Comparison of ENCODE assay signal across 13 cellular contexts in genomic region chr7:41058986-41059741, GRCh38.
DNase-seq lines count a peak whose midpoint lies in the region; ATAC-seq and TF ChIP-seq lines count a peak whose summit lies in the region.
"Had no signal": no experiment of that assay in that cellular context is flagged by ENCODE, and none has a peak within 500 bp of the region (broad histone marks: within the 10 kb centered on the region; RNA-seq: fewer than 3 reads in every experiment).

No MANE protein-coding gene starts in this region.

- peaks cover 8% of the 10 kb centered on the region for H3K4me1 Mint-ChIP-seq in MCF 10A (ENCODE audit: insufficient read depth, unreplicated experiment)

- intact Hi-C loops in MCF 10A (cut with micrococcal nuclease), result loop anchor here (10.0 kb wide), 1 partner anchor 46 kb away; no protein-coding TSS in a partner anchor

- POLR2A ChIA-PET in MCF 10A (lab: Yijun Ruan, JAX), result interaction anchor here (0.5 to 0.9 kb wide), 3 partner anchors 18 to 342 kb away, joined by 3 to 4 read pairs (median 3); no protein-coding TSS in a partner anchor

- H3K4me3 Mint-ChIP-seq in MCF 10A (ENCODE audit: unreplicated experiment), result no peak overlapping the region

- H3K27me3 Mint-ChIP-seq in MCF 10A (ENCODE audit: insufficient read depth, unreplicated experiment), result no peaks in the 10 kb centered on the region

- H3K36me3 Mint-ChIP-seq in MCF 10A (ENCODE audit: insufficient read depth, unreplicated experiment), result no peaks in the 10 kb centered on the region

- no peak for TF ChIP-seq CTCF in MCF 10A (IDR thresholded peaks at IDR 0.05; ENCODE audit: unreplicated experiment)

- no peak overlapping the region for H3K27ac Mint-ChIP-seq in MCF 10A (ENCODE audit: low read depth, unreplicated experiment)

- BruUV-seq in MCF 10A (replicated peaks; lab: Mats Ljungman, UMichigan), result no TSS peak

- no peak for ATAC-seq in GM21528 (IDR thresholded peaks at IDR 0.05; ENCODE audit: low FRiP score, unreplicated experiment)
- ATAC-seq in HG03108 (IDR thresholded peaks at IDR 0.05; ENCODE audit: unreplicated experiment), result no peak

- DNase-seq in D341Med (ENCODE audit: low spot score) (peak; percentile 53), M059J (ENCODE audit: low read depth) (peak; percentile 60), MCF 10A (ENCODE audit: unreplicated experiment) (peak; percentile 72), kidney tubule cell (ENCODE audit: low spot score) (peak; percentile 56), inferior parietal cortex (ENCODE audit: extremely low spot score) (no peak)
- no peak for DNase-seq in NK-92 treated with Interleukin-12 subunit alpha and Interleukin-12 subunit beta, amount 100 ng/mL, for 24 hours (lab: John Stamatoyannopoulos, UW)
- DNase-seq: adrenal gland; effector CD4-positive, alpha-beta T cell; NCI-H1694; RPMI8226; transverse colon had no signal

- CTCF ChIA-PET in MCF 10A (lab: Yijun Ruan, JAX), result interaction anchor here (0.5 to 2.3 kb wide), 3 partner anchors 12 to 314 kb away, joined by 3 to 11 read pairs (median 3); no protein-coding TSS in a partner anchor

- H3K9me3 Mint-ChIP-seq in MCF 10A (ENCODE audit: unreplicated experiment), result peaks cover 17% of the 10 kb centered on the region

Comparison
In these comparisons a context has a peak if more than half of its experiments do, and no peak if none do; other contexts are left out.
1. DNase-seq: peak in D341Med (single experiment), M059J (single experiment), MCF 10A (single experiment) and kidney tubule cell (single experiment); none in NK-92 treated with Interleukin-12 subunit alpha and Interleukin-12 subunit beta, amount 100 ng/mL, for 24 hours (single experiment) and inferior parietal cortex (single experiment).